In genomic region chr6:73078908-73079610, GRCh38 we compare ENCODE assay signal across 17 cellular contexts.
"Had no signal": no experiment of that assay in that cellular context is flagged by ENCODE, and none has a peak within 500 bp of the region (broad histone marks: within the 10 kb centered on the region; RNA-seq: fewer than 3 reads in every experiment).

No MANE protein-coding gene starts in this region.

- H3K36me3 Mint-ChIP-seq: stimulated activated effector memory CD8-positive, alpha-beta T cell treated with anti-CD3 and anti-CD28 coated beads, Interleukin-12 subunit alpha, Interleukin-12 subunit beta, amount 100 ng/mL, for 72 hours had no signal

- DNase-seq: activated B cell treated with CpG ODN at 0.5 μM for 24 hours; activated CD4-positive, alpha-beta T cell treated with anti-CD3 and anti-CD28 coated beads for 48 hours; activated CD8-positive, alpha-beta T cell treated with anti-CD3 and anti-CD28 coated beads for 36 hours; activated effector memory CD4-positive, alpha-beta T cell treated with Interleukin-2 at 50 U/mL for 16 hours; activated naive CD4-positive, alpha-beta T cell treated with anti-CD3 and anti-CD28 coated beads, Interleukin-2, amount 50 U/mL, for 16 hours; activated T-cell treated with anti-CD3 and anti-CD28 coated beads, Interleukin-2, amount 50 U/mL, for 4 hours; caudate nucleus; colonic mucosa; gastrocnemius medialis; heart right ventricle; naive B cell; pancreas; sigmoid colon; T-helper 2 cell; thyroid gland had no signal

- H3K4me3 ChIP-seq: colonic mucosa, gastrocnemius medialis, heart right ventricle, pancreas, sigmoid colon, thyroid gland had no signal

- H3K9me3 Mint-ChIP-seq: activated B cell treated with CpG ODN at 0.5 μM for 24 hours; activated CD8-positive, alpha-beta T cell treated with anti-CD3 and anti-CD28 coated beads for 36 hours; activated T-cell treated with anti-CD3 and anti-CD28 coated beads, Interleukin-2, amount 50 U/mL, for 4 hours; naive B cell; stimulated activated effector memory CD8-positive, alpha-beta T cell treated with anti-CD3 and anti-CD28 coated beads, Interleukin-12 subunit alpha, Interleukin-12 subunit beta, amount 100 ng/mL, for 72 hours had no signal

- H3K4me1 Mint-ChIP-seq: naive B cell; stimulated activated effector memory CD8-positive, alpha-beta T cell treated with anti-CD3 and anti-CD28 coated beads, Interleukin-12 subunit alpha, Interleukin-12 subunit beta, amount 100 ng/mL, for 72 hours had no signal

- H3K4me1 ChIP-seq: colonic mucosa, gastrocnemius medialis, heart right ventricle, pancreas, sigmoid colon, thyroid gland had no signal

- H3K27me3 ChIP-seq: colonic mucosa, gastrocnemius medialis, heart right ventricle, pancreas, sigmoid colon, thyroid gland had no signal

- FAIRE-seq: endothelial cell of umbilical vein, pancreas had no signal

- H3K36me3 ChIP-seq: colonic mucosa, gastrocnemius medialis, heart right ventricle, pancreas, sigmoid colon, thyroid gland had no signal

- H3K9me3 ChIP-seq: colonic mucosa, gastrocnemius medialis, heart right ventricle, pancreas, thyroid gland had no signal

- H3K27ac Mint-ChIP-seq: activated B cell treated with CpG ODN at 0.5 μM for 24 hours; activated CD8-positive, alpha-beta T cell treated with anti-CD3 and anti-CD28 coated beads for 36 hours; stimulated activated effector memory CD8-positive, alpha-beta T cell treated with anti-CD3 and anti-CD28 coated beads, Interleukin-12 subunit alpha, Interleukin-12 subunit beta, amount 100 ng/mL, for 72 hours had no signal

- H3K4me3 Mint-ChIP-seq: activated B cell treated with CpG ODN at 0.5 μM for 24 hours; activated CD8-positive, alpha-beta T cell treated with anti-CD3 and anti-CD28 coated beads for 36 hours; activated T-cell treated with anti-CD3 and anti-CD28 coated beads, Interleukin-2, amount 50 U/mL, for 4 hours; naive B cell; stimulated activated effector memory CD8-positive, alpha-beta T cell treated with anti-CD3 and anti-CD28 coated beads, Interleukin-12 subunit alpha, Interleukin-12 subunit beta, amount 100 ng/mL, for 72 hours had no signal

- H3K27me3 Mint-ChIP-seq: activated B cell treated with CpG ODN at 0.5 μM for 24 hours; activated CD8-positive, alpha-beta T cell treated with anti-CD3 and anti-CD28 coated beads for 36 hours; naive B cell had no signal

- H3K27ac ChIP-seq: colonic mucosa, gastrocnemius medialis, heart right ventricle, pancreas, sigmoid colon, thyroid gland had no signal

- ATAC-seq: activated T-cell treated with anti-CD3 and anti-CD28 coated beads, Interleukin-2, amount 50 U/mL, for 4 hours; gastrocnemius medialis; heart right ventricle; pancreas; stimulated activated effector memory CD8-positive, alpha-beta T cell treated with anti-CD3 and anti-CD28 coated beads, Interleukin-12 subunit alpha, Interleukin-12 subunit beta, amount 100 ng/mL, for 72 hours had no signal
